In genomic region chr1:234898455-234899033, GRCh38 we compare ENCODE assay signal across 19 cellular contexts.
DNase-seq lines count a peak whose midpoint lies in the region; ATAC-seq and TF ChIP-seq lines count a peak whose summit lies in the region.
"Had no signal": no experiment of that assay in that cellular context is flagged by ENCODE, and none has a peak within 500 bp of the region (broad histone marks: within the 10 kb centered on the region; RNA-seq: fewer than 3 reads in every experiment).

No MANE protein-coding gene starts in this region.

- peak in 1 of 4 donors; percentile 16 for ATAC-seq in heart left ventricle
- ATAC-seq in left cardiac atrium: no peak
- ATAC-seq in HG03097 (IDR thresholded peaks at IDR 0.05; ENCODE audit: low FRiP score, unreplicated experiment): no peak
- no peak for ATAC-seq in GM18520 (IDR thresholded peaks at IDR 0.05; ENCODE audit: unreplicated experiment)
- ATAC-seq: effector memory CD8-positive, alpha-beta T cell; stimulated activated naive B cell treated with anti-CD40 and anti-IgM and Interleukin-4, amounts not matched to agents 10 μg/mL and 1 μg/mL and 100 μg/mL, for 72 hours had no signal

- no peak overlapping the region for H3K4me3 ChIP-seq in heart left ventricle
- no peak overlapping the region for H3K4me3 ChIP-seq in transverse colon
- H3K4me3 ChIP-seq: spleen, vagina had no signal

- peaks cover 3 to 51% (median 38%) of the 10 kb centered on the region in 12 donors for H3K4me1 ChIP-seq in heart left ventricle
- H3K4me1 ChIP-seq in transverse colon: peaks cover 0 to 20% (median 16%) of the 10 kb centered on the region in 4 donors

- whole genome bisulfite sequencing in heart left ventricle, 4 donors: 74 to 88% (median 81%) methylated on average over 8 to 9 of the region's 9 CpGs
- WGBS in transverse colon (ENCODE audit: low coverage in 1 of 2), 2 donors: 79 to 86% methylated on average over 3 to 9 of the region's 9 CpGs

- H3K4me1 Mint-ChIP-seq in glutamatergic neuron (ENCODE audit: low read depth, unreplicated experiment) (peaks cover 17% of the 10 kb centered on the region), nephron progenitor cell (peaks cover 59% of the 10 kb centered on the region)
- peaks cover 23% of the 10 kb centered on the region for H3K4me1 Mint-ChIP-seq in activated T-cell treated with anti-CD3 and anti-CD28 coated beads, Interleukin-2, amount 50 U/mL, for 24 hours (ENCODE audit: low read depth)

- TF ChIP-seq POLR2A in heart left ventricle (IDR thresholded peaks at IDR 0.05) (no peak), transverse colon (IDR thresholded peaks at IDR 0.05) (no peak)

- H3K4me3 Mint-ChIP-seq in glutamatergic neuron (ENCODE audit: unreplicated experiment) (peak overlapping the region; percentile 11), nephron progenitor cell (no peak overlapping the region)
- no peak overlapping the region for H3K4me3 Mint-ChIP-seq in activated T-cell treated with anti-CD3 and anti-CD28 coated beads, Interleukin-2, amount 50 U/mL, for 24 hours
- H3K4me3 Mint-ChIP-seq: CD4-positive, CD25-positive, alpha-beta regulatory T cell; central memory CD8-positive, alpha-beta T cell; effector memory CD8-positive, alpha-beta T cell; stimulated activated naive B cell treated with anti-CD40 and anti-IgM and Interleukin-4, amounts not matched to agents 10 μg/mL and 1 μg/mL and 100 μg/mL, for 72 hours had no signal

- H3K9me3 Mint-ChIP-seq in glutamatergic neuron (ENCODE audit: unreplicated experiment): peaks cover 3% of the 10 kb centered on the region
- no peaks in the 10 kb centered on the region for H3K9me3 Mint-ChIP-seq in nephron progenitor cell
- no peaks in the 10 kb centered on the region for H3K9me3 Mint-ChIP-seq in activated T-cell treated with anti-CD3 and anti-CD28 coated beads, Interleukin-2, amount 50 U/mL, for 24 hours
- H3K9me3 Mint-ChIP-seq: central memory CD8-positive, alpha-beta T cell; effector memory CD8-positive, alpha-beta T cell; stimulated activated naive B cell treated with anti-CD40 and anti-IgM and Interleukin-4, amounts not matched to agents 10 μg/mL and 1 μg/mL and 100 μg/mL, for 72 hours had no signal

- H3K27me3 Mint-ChIP-seq in glutamatergic neuron (ENCODE audit: unreplicated experiment): peaks cover 6% of the 10 kb centered on the region
- peaks cover 15% of the 10 kb centered on the region for H3K27me3 Mint-ChIP-seq in nephron progenitor cell (ENCODE audit: low read depth, poor library complexity)
- H3K27me3 Mint-ChIP-seq in activated T-cell treated with anti-CD3 and anti-CD28 coated beads, Interleukin-2, amount 50 U/mL, for 24 hours: no peaks in the 10 kb centered on the region
- H3K27me3 Mint-ChIP-seq: CD4-positive, CD25-positive, alpha-beta regulatory T cell; central memory CD8-positive, alpha-beta T cell; effector memory CD8-positive, alpha-beta T cell; stimulated activated naive B cell treated with anti-CD40 and anti-IgM and Interleukin-4, amounts not matched to agents 10 μg/mL and 1 μg/mL and 100 μg/mL, for 72 hours had no signal

- no peaks in the 10 kb centered on the region for H3K36me3 Mint-ChIP-seq in glutamatergic neuron (ENCODE audit: unreplicated experiment)
- H3K36me3 Mint-ChIP-seq in nephron progenitor cell (ENCODE audit: low read depth): no peaks in the 10 kb centered on the region
- H3K36me3 Mint-ChIP-seq in activated T-cell treated with anti-CD3 and anti-CD28 coated beads, Interleukin-2, amount 50 U/mL, for 24 hours (ENCODE audit: low read depth): no peaks in the 10 kb centered on the region
- H3K36me3 Mint-ChIP-seq: CD4-positive, CD25-positive, alpha-beta regulatory T cell; stimulated activated naive B cell treated with anti-CD40 and anti-IgM and Interleukin-4, amounts not matched to agents 10 μg/mL and 1 μg/mL and 100 μg/mL, for 72 hours had no signal

- no peak overlapping the region for H3K27ac Mint-ChIP-seq in glutamatergic neuron (ENCODE audit: unreplicated experiment)
- H3K27ac Mint-ChIP-seq in nephron progenitor cell: peak overlapping the region; percentile 57
- no peak overlapping the region for H3K27ac Mint-ChIP-seq in activated T-cell treated with anti-CD3 and anti-CD28 coated beads, Interleukin-2, amount 50 U/mL, for 24 hours
- H3K27ac Mint-ChIP-seq: effector memory CD8-positive, alpha-beta T cell; stimulated activated naive B cell treated with anti-CD40 and anti-IgM and Interleukin-4, amounts not matched to agents 10 μg/mL and 1 μg/mL and 100 μg/mL, for 72 hours had no signal

- TF ChIP-seq CTCF in heart left ventricle (IDR thresholded peaks at IDR 0.05) (no peak), glutamatergic neuron (IDR thresholded peaks at IDR 0.05; ENCODE audit: partially characterized antibody, unreplicated experiment) (no peak), nephron progenitor cell (IDR thresholded peaks at IDR 0.05) (no peak), transverse colon (IDR thresholded peaks at IDR 0.05) (no peak)

- no peaks in the 10 kb centered on the region for H3K36me3 ChIP-seq in heart left ventricle
- H3K36me3 ChIP-seq in transverse colon: no peaks in the 10 kb centered on the region
- H3K36me3 ChIP-seq: spleen, vagina had no signal

- DNase-seq in heart left ventricle (no peak), left cardiac atrium (no peak), glutamatergic neuron (no peak), nephron progenitor cell (no peak), transverse colon (no peak)
- no peak for DNase-seq in activated T-cell treated with anti-CD3 and anti-CD28 coated beads, Interleukin-2, amount 50 U/mL, for 24 hours
- DNase-seq: activated CD4-positive, alpha-beta T cell treated with anti-CD3 and anti-CD28 coated beads, Interleukin-2, amount 50 U/mL, for 48 hours; activated T-cell treated with anti-CD3 and anti-CD28 coated beads, Interleukin-2, amount 50 U/mL, for 48 hours; CD4-positive, CD25-positive, alpha-beta regulatory T cell; effector memory CD8-positive, alpha-beta T cell; HCEC 1CT; occipital lobe; OCI-M1; spleen; stimulated activated naive B cell treated with anti-CD40 and anti-IgM and Interleukin-4, amounts not matched to agents 10 μg/mL and 1 μg/mL and 100 μg/mL, for 72 hours had no signal

- peak overlapping the region; percentile 67 to 92 (median 83) for H3K27ac ChIP-seq in heart left ventricle
- peak overlapping the region in 3 of 4 donors; percentile 24 to 52 (median 38) for H3K27ac ChIP-seq in transverse colon
- H3K27ac ChIP-seq: spleen, vagina had no signal

- H3K27me3 ChIP-seq in heart left ventricle (no peaks in the 10 kb centered on the region), transverse colon (no peaks in the 10 kb centered on the region)
- H3K27me3 ChIP-seq: spleen, vagina had no signal

- intact Hi-C loops in heart left ventricle (cut with DNase I): loop anchor here in 2 of 10 donors (1.0 to 10.0 kb wide), 3 partner anchors 31 to 404 kb away; no protein-coding TSS in a partner anchor
- intact Hi-C loops in left cardiac atrium (cut with DNase I): no loop called here
- intact Hi-C loops in transverse colon (cut with DNase I; ENCODE audit: low total_unique reads): no loop called here

- in situ Hi-C loops in transverse colon (cut with MboI; ENCODE audit: low pct_ligation_motif_present in 1 of 4, low pct_unique_long_range_greater_than_20kb in 1 of 4, low sequenced_read_pairs in 3 of 4): no loop called here

- H3K9me3 ChIP-seq in heart left ventricle (no peaks in the 10 kb centered on the region), transverse colon (no peaks in the 10 kb centered on the region)
- H3K9me3 ChIP-seq: spleen, vagina had no signal

- no peak for TF ChIP-seq EP300 in transverse colon (IDR thresholded peaks at IDR 0.05; ENCODE audit: low read depth)
